24 cellular contexts compared by ENCODE assay signal in genomic region chrX:17453791-17454190, GRCh38.
"Had no signal": no experiment of that assay in that cellular context is flagged by ENCODE, and none has a peak within 500 bp of the region (broad histone marks: within the 10 kb centered on the region; RNA-seq: fewer than 3 reads in every experiment).

No MANE protein-coding gene starts in this region.

- H3K27ac ChIP-seq: colonic mucosa, epithelial cell of prostate, esophagus squamous epithelium, gastrocnemius medialis, heart right ventricle, left lung, lower lobe of right lung had no signal

- H3K4me3 Mint-ChIP-seq: dendritic cell treated with granulocyte-macrophage colony-stimulating factor and Interleukin-4, amounts not matched to agents 40 ng/mL and 50 ng/mL, for 4 days; effector memory CD8-positive, alpha-beta T cell; endodermal cell; memory B cell; naive thymus-derived CD4-positive, alpha-beta T cell had no signal

- ATAC-seq: effector memory CD8-positive, alpha-beta T cell; esophagus mucosa; gastrocnemius medialis; heart right ventricle; left cardiac atrium; left lung; left ventricle myocardium superior; lower lobe of right lung; naive thymus-derived CD4-positive, alpha-beta T cell had no signal

- H3K27ac Mint-ChIP-seq: dendritic cell treated with granulocyte-macrophage colony-stimulating factor and Interleukin-4, amounts not matched to agents 40 ng/mL and 50 ng/mL, for 4 days; effector memory CD8-positive, alpha-beta T cell; endodermal cell; memory B cell; naive thymus-derived CD4-positive, alpha-beta T cell had no signal

- H3K9me3 ChIP-seq: colonic mucosa, esophagus squamous epithelium, gastrocnemius medialis, heart right ventricle, left lung, lower lobe of right lung had no signal

- H3K27me3 Mint-ChIP-seq: effector memory CD8-positive, alpha-beta T cell; naive thymus-derived CD4-positive, alpha-beta T cell had no signal

- H3K36me3 ChIP-seq: colonic mucosa, esophagus squamous epithelium, gastrocnemius medialis, heart right ventricle, left lung, lower lobe of right lung had no signal

- H3K4me1 Mint-ChIP-seq: memory B cell; naive thymus-derived CD4-positive, alpha-beta T cell had no signal

- H3K36me3 Mint-ChIP-seq: memory B cell; naive thymus-derived CD4-positive, alpha-beta T cell had no signal

- H3K4me1 ChIP-seq: colonic mucosa, gastrocnemius medialis, heart right ventricle, left lung, lower lobe of right lung had no signal

- H3K27me3 ChIP-seq: colonic mucosa, esophagus squamous epithelium, gastrocnemius medialis, left lung had no signal

- H3K4me3 ChIP-seq: colonic mucosa, esophagus squamous epithelium, gastrocnemius medialis, heart right ventricle, left lung, lower lobe of right lung had no signal

- H3K9me3 Mint-ChIP-seq: dendritic cell treated with granulocyte-macrophage colony-stimulating factor and Interleukin-4, amounts not matched to agents 40 ng/mL and 50 ng/mL, for 4 days; effector memory CD8-positive, alpha-beta T cell; endodermal cell; memory B cell had no signal

- DNase-seq: colonic mucosa; cortex of kidney; effector CD8-positive, alpha-beta T cell; effector memory CD8-positive, alpha-beta T cell; endodermal cell; erythroblast; esophagus squamous epithelium; foreskin melanocyte; gastrocnemius medialis; glutamatergic neuron; head of caudate nucleus; heart right ventricle; hippocampal formation; left cardiac atrium; left lung; left ventricle myocardium superior; lower lobe of right lung; mesendoderm; midbrain; naive thymus-derived CD4-positive, alpha-beta T cell had no signal
